20 cellular contexts compared by ENCODE assay signal in genomic region chr4:153527690-153528089, GRCh38.
DNase-seq lines count a peak whose midpoint lies in the region; ATAC-seq and TF ChIP-seq lines count a peak whose summit lies in the region.
"Had no signal": no experiment of that assay in that cellular context is flagged by ENCODE, and none has a peak within 500 bp of the region (broad histone marks: within the 10 kb centered on the region; RNA-seq: fewer than 3 reads in every experiment).

No MANE protein-coding gene starts in this region.

- peak overlapping the region; percentile 95 for H3K27ac Mint-ChIP-seq in activated CD4-positive, alpha-beta T cell treated with anti-CD3 and anti-CD28 coated beads, Interleukin-2, amount 10 ng/mL, durations not matched to agents 24 days and 14 days
- peak overlapping the region; percentile 91 for H3K27ac Mint-ChIP-seq in activated T-helper 17 cell treated with anti-CD3 and anti-CD28 coated beads, Interleukin-2, amount 50 U/mL, for 72 hours
- H3K27ac Mint-ChIP-seq in natural killer cell: peak overlapping the region; percentile 90 to 92

- H3K4me1 Mint-ChIP-seq in activated CD4-positive, alpha-beta T cell treated with anti-CD3 and anti-CD28 coated beads, Interleukin-2, amount 10 ng/mL, durations not matched to agents 24 days and 14 days: peaks cover 78% of the 10 kb centered on the region
- H3K4me1 Mint-ChIP-seq in activated T-helper 17 cell treated with anti-CD3 and anti-CD28 coated beads, Interleukin-2, amount 50 U/mL, for 72 hours: peaks cover 72% of the 10 kb centered on the region
- peaks cover 93 to 97% of the 10 kb centered on the region in 2 donors for H3K4me1 Mint-ChIP-seq in natural killer cell

- CTCF ChIA-PET in A673 (lab: Charles Lee): no interaction called here

- peaks cover 66% of the 10 kb centered on the region for H4K20me1 ChIP-seq in DOHH2 (ENCODE audit: control insufficient read depth, insufficient read depth, low read depth, low read length)

- no peaks in the 10 kb centered on the region for H3K9me3 Mint-ChIP-seq in activated CD4-positive, alpha-beta T cell treated with anti-CD3 and anti-CD28 coated beads, Interleukin-2, amount 10 ng/mL, durations not matched to agents 24 days and 14 days
- no peaks in the 10 kb centered on the region for H3K9me3 Mint-ChIP-seq in activated T-helper 17 cell treated with anti-CD3 and anti-CD28 coated beads, Interleukin-2, amount 50 U/mL, for 72 hours
- no peaks in the 10 kb centered on the region for H3K9me3 Mint-ChIP-seq in natural killer cell

- intact Hi-C loops in activated CD4-positive, alpha-beta T cell treated with anti-CD3 and anti-CD28 coated beads, Interleukin-2, amount 10 ng/mL, durations not matched to agents 24 days and 14 days (cut with micrococcal nuclease): loop anchor here (1.0 to 10.0 kb wide), 3 partner anchors 90 to 993 kb away; partner anchors contain the start of gene FBXW7
- intact Hi-C loops in natural killer cell (cut with micrococcal nuclease) (no loop called here), A673 (cut with micrococcal nuclease; ENCODE audit: unreplicated experiment) (no loop called here)

- peaks cover 24% of the 10 kb centered on the region for H3K36me3 Mint-ChIP-seq in activated CD4-positive, alpha-beta T cell treated with anti-CD3 and anti-CD28 coated beads, Interleukin-2, amount 10 ng/mL, durations not matched to agents 24 days and 14 days (ENCODE audit: low read depth)
- peaks cover 23% of the 10 kb centered on the region for H3K36me3 Mint-ChIP-seq in activated T-helper 17 cell treated with anti-CD3 and anti-CD28 coated beads, Interleukin-2, amount 50 U/mL, for 72 hours (ENCODE audit: low read depth)
- H3K36me3 Mint-ChIP-seq in natural killer cell: no peaks in the 10 kb centered on the region

- no peak for ATAC-seq in activated T-helper 17 cell treated with anti-CD3 and anti-CD28 coated beads, Interleukin-2, amount 50 U/mL, for 72 hours (replicated peaks)
- no peak for ATAC-seq in natural killer cell
- ATAC-seq: A549, HCT116, heart left ventricle had no signal

- TF ChIP-seq CTCF in DOHH2 (IDR thresholded peaks at IDR 0.05; ENCODE audit: low read depth, low read length, poor library complexity, severe bottlenecking) (no peak), natural killer cell (IDR thresholded peaks at IDR 0.05) (no peak), A673 (conservative IDR thresholded peaks at IDR 0.05; ENCODE audit: low read depth, low read length) (no peak)

- POLR2A ChIA-PET in A673 (lab: Charles Lee; ENCODE audit: low non-redundant PET): no interaction called here

- DNase-seq in activated CD4-positive, alpha-beta T cell treated with anti-CD3 and anti-CD28 coated beads, Interleukin-2, amount 10 ng/mL, durations not matched to agents 24 days and 14 days: no peak
- no peak for DNase-seq in activated CD4-positive, alpha-beta T cell treated with anti-CD3 and anti-CD28 coated beads, Interleukin-2, amount 50 U/mL, for 1 hour
- DNase-seq in natural killer cell (no peak), NCI-H146 treated with DMSO at 0.1 percent for 48 hours (lab: John Stamatoyannopoulos, UW; ENCODE audit: unreplicated experiment) (no peak), A673 (ENCODE audit: low spot score) (no peak)
- no peak for DNase-seq in stimulated activated naive CD4-positive, alpha-beta T cell (lab: John Stamatoyannopoulos, UW)
- DNase-seq: activated naive CD4-positive, alpha-beta T cell treated with anti-CD3 and anti-CD28 coated beads, Interleukin-2, amount 10 ng/mL, durations not matched to agents 7 days and 5 days; dorsolateral prefrontal cortex; esophagus squamous epithelium; GF-D8; heart left ventricle; mesendoderm; NCI-H1694 treated with DMSO at 0.1 percent for 48 hours; NK-92 treated with Interleukin-12 subunit alpha and Interleukin-12 subunit beta, amount 100 ng/mL, for 24 hours; retina; SHP77 treated with DMSO at 0.1 percent for 48 hours had no signal

- peaks cover 100% of the 10 kb centered on the region for H3K79me2 ChIP-seq in DOHH2 (ENCODE audit: control insufficient read depth, low read length)

- no peaks in the 10 kb centered on the region for H3K27me3 ChIP-seq in DOHH2 (ENCODE audit: control insufficient read depth, low read length)
- H3K27me3 ChIP-seq in A673 (replicated peaks; ENCODE audit: insufficient read depth, low read depth, low read length, poor library complexity): no peaks in the 10 kb centered on the region
- H3K27me3 ChIP-seq: dorsolateral prefrontal cortex, esophagus squamous epithelium, heart left ventricle had no signal

- H3K27ac ChIP-seq in DOHH2 (ENCODE audit: low read depth, low read length) (peak overlapping the region; percentile 45), A673 (ENCODE audit: low read depth, low read length, poor library complexity, severe bottlenecking) (no peak overlapping the region)
- H3K27ac ChIP-seq: A549, dorsolateral prefrontal cortex, esophagus squamous epithelium had no signal

- H3K36me3 ChIP-seq in DOHH2 (ENCODE audit: control insufficient read depth, low read length) (peaks cover 97% of the 10 kb centered on the region), A673 (ENCODE audit: insufficient read depth, low read length, poor library complexity, severe bottlenecking) (no peaks in the 10 kb centered on the region)
- H3K36me3 ChIP-seq: esophagus squamous epithelium, heart left ventricle had no signal

- peaks cover 53% of the 10 kb centered on the region for H3F3A ChIP-seq in DOHH2 (ENCODE audit: control insufficient read depth, insufficient read depth)

- H3K9me2 ChIP-seq in DOHH2 (replicated peaks; ENCODE audit: control insufficient read depth, low read length): no peaks in the 10 kb centered on the region

- H3K9me3 ChIP-seq in DOHH2 (ENCODE audit: control insufficient read depth, insufficient read depth, low read length) (no peaks in the 10 kb centered on the region), A673 (ENCODE audit: low read depth, low read length, poor library complexity, severe bottlenecking) (no peaks in the 10 kb centered on the region)
- H3K9me3 ChIP-seq: A549, esophagus squamous epithelium, heart left ventricle had no signal

- no peaks in the 10 kb centered on the region for H3K27me3 Mint-ChIP-seq in activated CD4-positive, alpha-beta T cell treated with anti-CD3 and anti-CD28 coated beads, Interleukin-2, amount 10 ng/mL, durations not matched to agents 24 days and 14 days
- H3K27me3 Mint-ChIP-seq in activated T-helper 17 cell treated with anti-CD3 and anti-CD28 coated beads, Interleukin-2, amount 50 U/mL, for 72 hours: no peaks in the 10 kb centered on the region
- H3K27me3 Mint-ChIP-seq in natural killer cell (ENCODE audit: low read depth in 2 of 2): no peaks in the 10 kb centered on the region
- H3K27me3 Mint-ChIP-seq: activated naive CD4-positive, alpha-beta T cell treated with anti-CD3 and anti-CD28 coated beads, Interleukin-2, amount 10 ng/mL, durations not matched to agents 7 days and 5 days had no signal

- H3K4me2 ChIP-seq in DOHH2 (ENCODE audit: low read length): peak overlapping the region; percentile 51
- H3K4me2 ChIP-seq: A549 had no signal

- peak overlapping the region; percentile 35 for H3K4me3 ChIP-seq in DOHH2 (ENCODE audit: low read length)
- H3K4me3 ChIP-seq in A673 (ENCODE audit: low read depth, low read length, poor library complexity, severe bottlenecking): no peak overlapping the region
- H3K4me3 ChIP-seq: A549, dorsolateral prefrontal cortex, esophagus squamous epithelium, heart left ventricle had no signal

- peaks cover 99% of the 10 kb centered on the region for H3K4me1 ChIP-seq in DOHH2 (ENCODE audit: control insufficient read depth, low read length)
- peaks cover 45% of the 10 kb centered on the region for H3K4me1 ChIP-seq in A673 (ENCODE audit: insufficient read depth, low read length, poor library complexity, severe bottlenecking)
- H3K4me1 ChIP-seq: A549 had no signal

- BruUV-seq in A673 (replicated peaks; lab: Mats Ljungman, UMichigan): no TSS peak

- peak overlapping the region; percentile 80 for H3K4me3 Mint-ChIP-seq in activated CD4-positive, alpha-beta T cell treated with anti-CD3 and anti-CD28 coated beads, Interleukin-2, amount 10 ng/mL, durations not matched to agents 24 days and 14 days
- H3K4me3 Mint-ChIP-seq in activated T-helper 17 cell treated with anti-CD3 and anti-CD28 coated beads, Interleukin-2, amount 50 U/mL, for 72 hours: peak overlapping the region; percentile 89
- H3K4me3 Mint-ChIP-seq in natural killer cell: peak overlapping the region; percentile 89
- H3K4me3 Mint-ChIP-seq: activated naive CD4-positive, alpha-beta T cell treated with anti-CD3 and anti-CD28 coated beads, Interleukin-2, amount 10 ng/mL, durations not matched to agents 7 days and 5 days had no signal
